15 cellular contexts compared by ENCODE assay signal in genomic region chr11:56885854-56886253, GRCh38.
"Had no signal": no experiment of that assay in that cellular context is flagged by ENCODE, and none has a peak within 500 bp of the region (broad histone marks: within the 10 kb centered on the region; RNA-seq: fewer than 3 reads in every experiment).

No MANE protein-coding gene starts in this region.

- ATAC-seq: stimulated activated naive B cell treated with anti-CD40 and anti-IgM and Interleukin-4, amounts not matched to agents 10 μg/mL and 1 μg/mL and 100 μg/mL, for 72 hours had no signal

- H3K27ac ChIP-seq: coronary artery, parathyroid adenoma, uterus had no signal

- DNase-seq: effector CD4-positive, alpha-beta T cell; hippocampal formation; left ventricle myocardium superior; mesenchymal stem cell; naive B cell; occipital lobe; stimulated activated CD4-positive, alpha-beta T cell treated with anti-CD3 and anti-CD28 coated beads, Interleukin-2, amount 100 ng/mL, for 24 hours; stimulated activated CD4-positive, alpha-beta T cell treated with anti-CD3 and anti-CD28 coated beads, Interleukin-4, amount 100 ng/mL, for 4 hours; stimulated activated naive B cell treated with anti-CD40 and anti-IgM and Interleukin-4, amounts not matched to agents 10 μg/mL and 1 μg/mL and 100 μg/mL, for 72 hours; uterus had no signal

- H3K4me1 ChIP-seq: parathyroid adenoma, prostate gland, uterus had no signal

- H3K4me3 ChIP-seq: coronary artery, lung, prostate gland, upper lobe of left lung, uterus had no signal

- H3K27me3 ChIP-seq: upper lobe of left lung, uterus had no signal

- H3K9me3 ChIP-seq: prostate gland, upper lobe of left lung, uterus had no signal

- H3K36me3 ChIP-seq: prostate gland, upper lobe of left lung, uterus had no signal
